1 cellular context compared by ENCODE assay signal in the genomic region with DNA sequence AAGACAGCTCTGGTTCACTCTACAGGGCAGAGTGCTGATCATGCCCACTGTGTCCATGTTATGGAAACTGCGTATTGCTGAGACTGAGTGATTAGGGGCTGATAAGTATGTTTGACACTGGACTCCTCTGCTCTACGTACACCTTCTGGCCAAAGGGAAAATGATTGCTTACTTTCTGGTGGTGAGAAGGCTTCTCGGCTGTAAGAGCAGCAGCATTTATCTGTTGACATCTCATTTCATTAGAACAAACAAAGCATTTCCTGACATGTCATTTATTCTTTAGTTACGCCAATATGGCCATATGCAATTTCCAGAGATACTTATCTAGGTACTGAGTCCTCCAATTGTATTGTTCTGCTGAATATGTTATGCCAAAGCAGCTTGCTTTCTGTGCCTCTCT.
A peak's percentile ranks its signal among the peaks of the same experiment; 100 is the strongest.
TF ChIP-seq lines count a peak whose summit lies in the region.

No MANE protein-coding gene starts in this region.

TF ChIP-seq in HepG2, 621 proteins besides CTCF, POLR2A, EP300 and RAD21 (continued from another document and continues in another):
- TF ChIP-seq, protein P1, sequence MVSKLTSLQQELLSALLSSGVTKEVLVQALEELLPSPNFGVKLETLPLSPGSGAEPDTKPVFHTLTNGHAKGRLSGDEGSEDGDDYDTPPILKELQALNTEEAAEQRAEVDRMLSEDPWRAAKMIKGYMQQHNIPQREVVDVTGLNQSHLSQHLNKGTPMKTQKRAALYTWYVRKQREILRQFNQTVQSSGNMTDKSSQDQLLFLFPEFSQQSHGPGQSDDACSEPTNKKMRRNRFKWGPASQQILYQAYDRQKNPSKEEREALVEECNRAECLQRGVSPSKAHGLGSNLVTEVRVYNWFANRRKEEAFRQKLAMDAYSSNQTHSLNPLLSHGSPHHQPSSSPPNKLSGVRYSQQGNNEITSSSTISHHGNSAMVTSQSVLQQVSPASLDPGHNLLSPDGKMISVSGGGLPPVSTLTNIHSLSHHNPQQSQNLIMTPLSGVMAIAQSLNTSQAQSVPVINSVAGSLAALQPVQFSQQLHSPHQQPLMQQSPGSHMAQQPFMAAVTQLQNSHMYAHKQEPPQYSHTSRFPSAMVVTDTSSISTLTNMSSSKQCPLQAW (CRISPR knock-in tag; IDR thresholded peaks at IDR 0.05) = no peak
- TF ChIP-seq, protein P2, sequence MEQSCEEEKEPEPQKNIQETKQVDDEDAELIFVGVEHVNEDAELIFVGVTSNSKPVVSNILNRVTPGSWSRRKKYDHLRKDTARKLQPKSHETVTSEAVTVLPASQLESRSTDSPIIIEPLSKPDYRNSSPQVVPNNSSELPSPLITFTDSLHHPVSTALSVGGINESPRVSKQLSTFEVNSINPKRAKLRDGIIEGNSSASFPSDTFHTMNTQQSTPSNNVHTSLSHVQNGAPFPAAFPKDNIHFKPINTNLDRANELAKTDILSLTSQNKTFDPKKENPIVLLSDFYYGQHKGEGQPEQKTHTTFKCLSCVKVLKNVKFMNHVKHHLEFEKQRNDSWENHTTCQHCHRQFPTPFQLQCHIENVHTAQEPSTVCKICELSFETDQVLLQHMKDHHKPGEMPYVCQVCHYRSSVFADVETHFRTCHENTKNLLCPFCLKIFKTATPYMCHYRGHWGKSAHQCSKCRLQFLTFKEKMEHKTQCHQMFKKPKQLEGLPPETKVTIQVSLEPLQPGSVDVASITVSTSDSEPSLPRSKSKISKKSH (CRISPR knock-in tag; IDR thresholded peaks at IDR 0.05; ENCODE audit: borderline replicate concordance) = no peak
- no peak for TF ChIP-seq ZFP41 (CRISPR knock-in tag; IDR thresholded peaks at IDR 0.05; ENCODE audit: borderline replicate concordance)
- TF ChIP-seq SOX13 (IDR thresholded peaks at IDR 0.05) = no peak
- TF ChIP-seq SOX13 (CRISPR knock-in tag; conservative IDR thresholded peaks at IDR 0.05 in 1 of 2, IDR thresholded peaks at IDR 0.05 in 1 of 2) = peak in 1 of 2 experiments; percentile 86; a peak in 2 of 4 replicates
- TF ChIP-seq, protein P3, sequence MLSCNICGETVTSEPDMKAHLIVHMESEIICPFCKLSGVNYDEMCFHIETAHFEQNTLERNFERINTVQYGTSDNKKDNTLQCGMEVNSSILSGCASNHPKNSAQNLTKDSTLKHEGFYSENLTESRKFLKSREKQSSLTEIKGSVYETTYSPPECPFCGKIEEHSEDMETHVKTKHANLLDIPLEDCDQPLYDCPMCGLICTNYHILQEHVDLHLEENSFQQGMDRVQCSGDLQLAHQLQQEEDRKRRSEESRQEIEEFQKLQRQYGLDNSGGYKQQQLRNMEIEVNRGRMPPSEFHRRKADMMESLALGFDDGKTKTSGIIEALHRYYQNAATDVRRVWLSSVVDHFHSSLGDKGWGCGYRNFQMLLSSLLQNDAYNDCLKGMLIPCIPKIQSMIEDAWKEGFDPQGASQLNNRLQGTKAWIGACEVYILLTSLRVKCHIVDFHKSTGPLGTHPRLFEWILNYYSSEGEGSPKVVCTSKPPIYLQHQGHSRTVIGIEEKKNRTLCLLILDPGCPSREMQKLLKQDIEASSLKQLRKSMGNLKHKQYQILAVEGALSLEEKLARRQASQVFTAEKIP (CRISPR knock-in tag; IDR thresholded peaks at IDR 0.05; ENCODE audit: borderline replicate concordance) = no peak
- peak; percentile 49; the same call in 1 of the 2 replicates for TF ChIP-seq PPARG (CRISPR knock-in tag; conservative IDR thresholded peaks at IDR 0.05)
- TF ChIP-seq SIN3B (IDR thresholded peaks at IDR 0.05; ENCODE audit: low read length) = no peak
- TF ChIP-seq, protein P4, sequence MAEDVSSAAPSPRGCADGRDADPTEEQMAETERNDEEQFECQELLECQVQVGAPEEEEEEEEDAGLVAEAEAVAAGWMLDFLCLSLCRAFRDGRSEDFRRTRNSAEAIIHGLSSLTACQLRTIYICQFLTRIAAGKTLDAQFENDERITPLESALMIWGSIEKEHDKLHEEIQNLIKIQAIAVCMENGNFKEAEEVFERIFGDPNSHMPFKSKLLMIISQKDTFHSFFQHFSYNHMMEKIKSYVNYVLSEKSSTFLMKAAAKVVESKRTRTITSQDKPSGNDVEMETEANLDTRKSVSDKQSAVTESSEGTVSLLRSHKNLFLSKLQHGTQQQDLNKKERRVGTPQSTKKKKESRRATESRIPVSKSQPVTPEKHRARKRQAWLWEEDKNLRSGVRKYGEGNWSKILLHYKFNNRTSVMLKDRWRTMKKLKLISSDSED (CRISPR knock-in tag; IDR thresholded peaks at IDR 0.05) = no peak
- no peak for TF ChIP-seq ZNF138 (CRISPR knock-in tag; IDR thresholded peaks at IDR 0.05; ENCODE audit: low read depth)
- no peak for TF ChIP-seq AGO1 (IDR thresholded peaks at IDR 0.05; ENCODE audit: low read depth, low read length, poor library complexity, severe bottlenecking)
- TF ChIP-seq MAFK (conservative IDR thresholded peaks at IDR 0.05 in 1 of 2, IDR thresholded peaks at IDR 0.05 in 1 of 2; ENCODE audit: low read length in 2 of 2) = 0 out of 4 replicates have a peak, but pooled peaks of 1 of the 2 experiments have one; percentile 2
- no peak for TF ChIP-seq HES4 (CRISPR knock-in tag; IDR thresholded peaks at IDR 0.05; ENCODE audit: borderline replicate concordance)
- TF ChIP-seq ZFP36L1 (CRISPR knock-in tag; IDR thresholded peaks at IDR 0.05) = no peak
- TF ChIP-seq RBM39 (IDR thresholded peaks at IDR 0.05; ENCODE audit: low read depth, low read length, poor library complexity, severe bottlenecking) = no peak
- no peak for TF ChIP-seq CBX1 (IDR thresholded peaks at IDR 0.05; ENCODE audit: low read depth)
- no peak for TF ChIP-seq ZNF317 (CRISPR knock-in tag; IDR thresholded peaks at IDR 0.05)
- TF ChIP-seq CBX2 (IDR thresholded peaks at IDR 0.05; ENCODE audit: low read depth, low read length) = no peak
- no peak for TF ChIP-seq CBX2 (CRISPR knock-in tag; IDR thresholded peaks at IDR 0.05; ENCODE audit: low read depth)
- no peak for TF ChIP-seq EEA1 (CRISPR knock-in tag; IDR thresholded peaks at IDR 0.05; ENCODE audit: borderline replicate concordance)
- TF ChIP-seq ELF3 (CRISPR knock-in tag; IDR thresholded peaks at IDR 0.05) = no peak; the same call in 1 of the 2 replicates
- TF ChIP-seq YY1 (IDR thresholded peaks at IDR 0.05; ENCODE audit: insufficient read depth, insufficient replicate concordance, low read depth, low read length) = no peak
- TF ChIP-seq ZMAT3 (CRISPR knock-in tag; conservative IDR thresholded peaks at IDR 0.05) = no peak
- TF ChIP-seq, protein P5, sequence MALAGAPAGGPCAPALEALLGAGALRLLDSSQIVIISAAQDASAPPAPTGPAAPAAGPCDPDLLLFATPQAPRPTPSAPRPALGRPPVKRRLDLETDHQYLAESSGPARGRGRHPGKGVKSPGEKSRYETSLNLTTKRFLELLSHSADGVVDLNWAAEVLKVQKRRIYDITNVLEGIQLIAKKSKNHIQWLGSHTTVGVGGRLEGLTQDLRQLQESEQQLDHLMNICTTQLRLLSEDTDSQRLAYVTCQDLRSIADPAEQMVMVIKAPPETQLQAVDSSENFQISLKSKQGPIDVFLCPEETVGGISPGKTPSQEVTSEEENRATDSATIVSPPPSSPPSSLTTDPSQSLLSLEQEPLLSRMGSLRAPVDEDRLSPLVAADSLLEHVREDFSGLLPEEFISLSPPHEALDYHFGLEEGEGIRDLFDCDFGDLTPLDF (CRISPR knock-in tag; IDR thresholded peaks at IDR 0.05) = no peak
- TF ChIP-seq, protein P6, sequence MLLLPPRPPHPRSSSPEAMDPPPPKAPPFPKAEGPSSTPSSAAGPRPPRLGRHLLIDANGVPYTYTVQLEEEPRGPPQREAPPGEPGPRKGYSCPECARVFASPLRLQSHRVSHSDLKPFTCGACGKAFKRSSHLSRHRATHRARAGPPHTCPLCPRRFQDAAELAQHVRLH (CRISPR knock-in tag; IDR thresholded peaks at IDR 0.05; ENCODE audit: borderline replicate concordance, low read depth) = no peak
- TF ChIP-seq, protein P7, sequence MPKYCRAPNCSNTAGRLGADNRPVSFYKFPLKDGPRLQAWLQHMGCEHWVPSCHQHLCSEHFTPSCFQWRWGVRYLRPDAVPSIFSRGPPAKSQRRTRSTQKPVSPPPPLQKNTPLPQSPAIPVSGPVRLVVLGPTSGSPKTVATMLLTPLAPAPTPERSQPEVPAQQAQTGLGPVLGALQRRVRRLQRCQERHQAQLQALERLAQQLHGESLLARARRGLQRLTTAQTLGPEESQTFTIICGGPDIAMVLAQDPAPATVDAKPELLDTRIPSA (CRISPR knock-in tag; IDR thresholded peaks at IDR 0.05; ENCODE audit: borderline replicate concordance) = no peak
- no peak for TF ChIP-seq RFXAP (CRISPR knock-in tag; IDR thresholded peaks at IDR 0.05; ENCODE audit: borderline replicate concordance)
- TF ChIP-seq ZNF549 (CRISPR knock-in tag; IDR thresholded peaks at IDR 0.05) = no peak
- TF ChIP-seq, protein P8, sequence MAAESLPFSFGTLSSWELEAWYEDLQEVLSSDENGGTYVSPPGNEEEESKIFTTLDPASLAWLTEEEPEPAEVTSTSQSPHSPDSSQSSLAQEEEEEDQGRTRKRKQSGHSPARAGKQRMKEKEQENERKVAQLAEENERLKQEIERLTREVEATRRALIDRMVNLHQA (CRISPR knock-in tag; IDR thresholded peaks at IDR 0.05) = no peak
- TF ChIP-seq WIZ (CRISPR knock-in tag; IDR thresholded peaks at IDR 0.05) = no peak
- TF ChIP-seq TMF1 (CRISPR knock-in tag; IDR thresholded peaks at IDR 0.05; ENCODE audit: low read depth) = no peak
- TF ChIP-seq, protein P9, sequence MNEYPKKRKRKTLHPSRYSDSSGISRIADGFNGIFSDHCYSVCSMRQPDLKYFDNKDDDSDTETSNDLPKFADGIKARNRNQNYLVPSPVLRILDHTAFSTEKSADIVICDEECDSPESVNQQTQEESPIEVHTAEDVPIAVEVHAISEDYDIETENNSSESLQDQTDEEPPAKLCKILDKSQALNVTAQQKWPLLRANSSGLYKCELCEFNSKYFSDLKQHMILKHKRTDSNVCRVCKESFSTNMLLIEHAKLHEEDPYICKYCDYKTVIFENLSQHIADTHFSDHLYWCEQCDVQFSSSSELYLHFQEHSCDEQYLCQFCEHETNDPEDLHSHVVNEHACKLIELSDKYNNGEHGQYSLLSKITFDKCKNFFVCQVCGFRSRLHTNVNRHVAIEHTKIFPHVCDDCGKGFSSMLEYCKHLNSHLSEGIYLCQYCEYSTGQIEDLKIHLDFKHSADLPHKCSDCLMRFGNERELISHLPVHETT (CRISPR knock-in tag; conservative IDR thresholded peaks at IDR 0.05) = no peak
- TF ChIP-seq, protein P10, sequence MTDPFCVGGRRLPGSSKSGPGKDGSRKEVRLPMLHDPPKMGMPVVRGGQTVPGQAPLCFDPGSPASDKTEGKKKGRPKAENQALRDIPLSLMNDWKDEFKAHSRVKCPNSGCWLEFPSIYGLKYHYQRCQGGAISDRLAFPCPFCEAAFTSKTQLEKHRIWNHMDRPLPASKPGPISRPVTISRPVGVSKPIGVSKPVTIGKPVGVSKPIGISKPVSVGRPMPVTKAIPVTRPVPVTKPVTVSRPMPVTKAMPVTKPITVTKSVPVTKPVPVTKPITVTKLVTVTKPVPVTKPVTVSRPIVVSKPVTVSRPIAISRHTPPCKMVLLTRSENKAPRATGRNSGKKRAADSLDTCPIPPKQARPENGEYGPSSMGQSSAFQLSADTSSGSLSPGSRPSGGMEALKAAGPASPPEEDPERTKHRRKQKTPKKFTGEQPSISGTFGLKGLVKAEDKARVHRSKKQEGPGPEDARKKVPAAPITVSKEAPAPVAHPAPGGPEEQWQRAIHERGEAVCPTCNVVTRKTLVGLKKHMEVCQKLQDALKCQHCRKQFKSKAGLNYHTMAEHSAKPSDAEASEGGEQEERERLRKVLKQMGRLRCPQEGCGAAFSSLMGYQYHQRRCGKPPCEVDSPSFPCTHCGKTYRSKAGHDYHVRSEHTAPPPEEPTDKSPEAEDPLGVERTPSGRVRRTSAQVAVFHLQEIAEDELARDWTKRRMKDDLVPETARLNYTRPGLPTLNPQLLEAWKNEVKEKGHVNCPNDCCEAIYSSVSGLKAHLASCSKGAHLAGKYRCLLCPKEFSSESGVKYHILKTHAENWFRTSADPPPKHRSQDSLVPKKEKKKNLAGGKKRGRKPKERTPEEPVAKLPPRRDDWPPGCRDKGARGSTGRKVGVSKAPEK (CRISPR knock-in tag; IDR thresholded peaks at IDR 0.05; ENCODE audit: borderline replicate concordance) = no peak
- TF ChIP-seq SCMH1 (CRISPR knock-in tag; IDR thresholded peaks at IDR 0.05; ENCODE audit: borderline replicate concordance) = no peak
- TF ChIP-seq, protein P11, sequence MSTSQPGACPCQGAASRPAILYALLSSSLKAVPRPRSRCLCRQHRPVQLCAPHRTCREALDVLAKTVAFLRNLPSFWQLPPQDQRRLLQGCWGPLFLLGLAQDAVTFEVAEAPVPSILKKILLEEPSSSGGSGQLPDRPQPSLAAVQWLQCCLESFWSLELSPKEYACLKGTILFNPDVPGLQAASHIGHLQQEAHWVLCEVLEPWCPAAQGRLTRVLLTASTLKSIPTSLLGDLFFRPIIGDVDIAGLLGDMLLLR (CRISPR knock-in tag; IDR thresholded peaks at IDR 0.05) = no peak
- TF ChIP-seq, protein P12, sequence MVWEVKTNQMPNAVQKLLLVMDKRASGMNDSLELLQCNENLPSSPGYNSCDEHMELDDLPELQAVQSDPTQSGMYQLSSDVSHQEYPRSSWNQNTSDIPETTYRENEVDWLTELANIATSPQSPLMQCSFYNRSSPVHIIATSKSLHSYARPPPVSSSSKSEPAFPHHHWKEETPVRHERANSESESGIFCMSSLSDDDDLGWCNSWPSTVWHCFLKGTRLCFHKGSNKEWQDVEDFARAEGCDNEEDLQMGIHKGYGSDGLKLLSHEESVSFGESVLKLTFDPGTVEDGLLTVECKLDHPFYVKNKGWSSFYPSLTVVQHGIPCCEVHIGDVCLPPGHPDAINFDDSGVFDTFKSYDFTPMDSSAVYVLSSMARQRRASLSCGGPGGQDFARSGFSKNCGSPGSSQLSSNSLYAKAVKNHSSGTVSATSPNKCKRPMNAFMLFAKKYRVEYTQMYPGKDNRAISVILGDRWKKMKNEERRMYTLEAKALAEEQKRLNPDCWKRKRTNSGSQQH (CRISPR knock-in tag; IDR thresholded peaks at IDR 0.05; ENCODE audit: low read depth) = no peak
- TF ChIP-seq CHD2 (IDR thresholded peaks at IDR 0.05; ENCODE audit: low read depth, low read length) = no peak
- TF ChIP-seq, protein P13, sequence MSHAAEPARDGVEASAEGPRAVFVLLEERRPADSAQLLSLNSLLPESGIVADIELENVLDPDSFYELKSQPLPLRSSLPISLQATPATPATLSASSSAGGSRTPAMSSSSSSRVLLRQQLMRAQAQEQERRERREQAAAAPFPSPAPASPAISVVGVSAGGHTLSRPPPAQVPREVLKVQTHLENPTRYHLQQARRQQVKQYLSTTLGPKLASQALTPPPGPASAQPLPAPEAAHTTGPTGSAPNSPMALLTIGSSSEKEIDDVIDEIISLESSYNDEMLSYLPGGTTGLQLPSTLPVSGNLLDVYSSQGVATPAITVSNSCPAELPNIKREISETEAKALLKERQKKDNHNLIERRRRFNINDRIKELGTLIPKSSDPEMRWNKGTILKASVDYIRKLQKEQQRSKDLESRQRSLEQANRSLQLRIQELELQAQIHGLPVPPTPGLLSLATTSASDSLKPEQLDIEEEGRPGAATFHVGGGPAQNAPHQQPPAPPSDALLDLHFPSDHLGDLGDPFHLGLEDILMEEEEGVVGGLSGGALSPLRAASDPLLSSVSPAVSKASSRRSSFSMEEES (CRISPR knock-in tag; IDR thresholded peaks at IDR 0.05) = no peak
